In the genomic region with DNA sequence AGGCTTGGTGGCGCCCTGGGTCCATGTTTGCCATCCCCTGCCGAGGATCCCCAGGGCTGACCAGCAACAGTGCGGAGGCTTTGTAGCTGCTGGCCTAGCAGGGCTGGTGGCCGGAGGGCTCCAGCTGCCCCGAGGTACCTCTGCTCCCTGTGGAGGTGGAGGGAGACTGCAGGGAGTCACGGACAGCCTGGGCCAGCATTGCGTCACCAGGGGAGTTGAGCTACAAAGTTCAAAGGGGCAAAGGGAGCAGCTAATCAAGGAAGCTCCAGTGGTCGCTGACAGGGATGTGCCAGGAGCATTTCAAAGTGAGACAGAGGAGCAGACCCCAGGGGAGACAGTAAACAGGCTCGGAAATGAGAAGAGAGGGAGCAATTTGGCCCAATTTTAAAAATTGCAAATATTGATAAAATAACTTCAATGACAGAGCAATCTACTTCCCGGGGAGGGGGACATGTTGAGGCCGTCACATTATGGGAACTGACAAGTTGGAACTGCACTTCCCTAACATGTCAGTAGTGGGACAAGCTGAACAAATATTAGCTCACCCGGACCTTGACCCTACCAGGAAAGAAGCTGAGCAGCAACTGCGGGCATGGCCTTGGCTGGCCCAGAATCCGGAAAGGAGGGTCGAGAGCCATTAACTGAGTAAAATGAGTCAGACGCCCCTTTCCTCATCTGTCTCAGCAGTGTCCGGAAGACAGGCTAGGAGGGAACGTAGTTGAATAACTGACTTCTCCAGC, we compare ENCODE assay signal across 14 cellular contexts. TPM values are rescaled to one million over a fixed set of nuclear protein-coding genes. Genes with fewer than 3 reads are reported as not detected.
A peak's percentile ranks its signal among the peaks of the same experiment; 100 is the strongest.
DNase-seq lines count a peak whose midpoint lies in the region; ATAC-seq and TF ChIP-seq lines count a peak whose summit lies in the region.
"Had no signal": no experiment of that assay in that cellular context is flagged by ENCODE, and none has a peak within 500 bp of the region (broad histone marks: within the 10 kb centered on the region; RNA-seq: fewer than 3 reads in every experiment).

No MANE protein-coding gene starts in this region.

- DNase-seq in Calu3, result peak; percentile 63
- peak in 2 of 3 donors; percentile 85 to 86 for DNase-seq in Peyer's patch
- DNase-seq in neural crest cell (ENCODE audit: low read depth, low spot score), result no peak
- DNase-seq in occipital lobe (lab: John Stamatoyannopoulos, UW), result no peak
- no peak for DNase-seq in activated CD8-positive, alpha-beta memory T cell treated with anti-CD3 and anti-CD28 coated beads for 24 hours
- DNase-seq in activated CD4-positive, CD25-positive, alpha-beta regulatory T cell (lab: John Stamatoyannopoulos, UW), result no peak
- DNase-seq: activated gamma-delta T cell treated with Interleukin-2 at 50 U/mL for 16 hours, dorsolateral prefrontal cortex, NCI-H1436 had no signal

- TF ChIP-seq CTCF in Calu3 (IDR thresholded peaks at IDR 0.05; ENCODE audit: unreplicated experiment) (no peak), Peyer's patch (IDR thresholded peaks at IDR 0.05) (peak in 3 of 6 experiments; percentile 30 to 45 (median 37)), neural crest cell (conservative IDR thresholded peaks at IDR 0.05) (peak; percentile 20)

- H3K9me3 Mint-ChIP-seq in Calu3 (ENCODE audit: low read depth, unreplicated experiment) (peaks cover 4% of the 10 kb centered on the region), neural crest cell (peaks cover 4% of the 10 kb centered on the region)

- H3K27ac ChIP-seq in Peyer's patch, result peak overlapping the region in 3 of 4 donors; percentile 42 to 86 (median 82)

- H3K4me3 Mint-ChIP-seq in Calu3 (ENCODE audit: low read depth, unreplicated experiment) (peak overlapping the region; percentile 49), neural crest cell (no peak overlapping the region)
- H3K4me3 Mint-ChIP-seq: B cell had no signal

- ATAC-seq in esophagus mucosa (peak; percentile 49), GM19324 (IDR thresholded peaks at IDR 0.05; ENCODE audit: low FRiP score, unreplicated experiment) (no peak)

- no TSS peak for BruUV-seq in Calu3 (replicated peaks; lab: Mats Ljungman, UMichigan)

- H3K27ac Mint-ChIP-seq in Calu3 (ENCODE audit: unreplicated experiment) (peak overlapping the region; percentile 92), neural crest cell (ENCODE audit: unreplicated experiment) (no peak overlapping the region)
- H3K27ac Mint-ChIP-seq: B cell had no signal

- H3K4me3 ChIP-seq in Peyer's patch, result peak overlapping the region in 1 of 4 donors; percentile 9
- H3K4me3 ChIP-seq: dorsolateral prefrontal cortex, HAP-1 had no signal

- no peaks in the 10 kb centered on the region for H3K27me3 ChIP-seq in Peyer's patch
- H3K27me3 ChIP-seq: dorsolateral prefrontal cortex had no signal

- H3K36me3 Mint-ChIP-seq in Calu3 (ENCODE audit: insufficient read depth, unreplicated experiment) (peaks cover 14% of the 10 kb centered on the region), neural crest cell (ENCODE audit: low read depth) (no peaks in the 10 kb centered on the region)

- H3K36me3 ChIP-seq in Peyer's patch, result no peaks in the 10 kb centered on the region
- H3K36me3 ChIP-seq: HAP-1 had no signal

- H3K27me3 Mint-ChIP-seq in Calu3 (ENCODE audit: unreplicated experiment) (no peaks in the 10 kb centered on the region), neural crest cell (ENCODE audit: low read depth) (no peaks in the 10 kb centered on the region)

- no peaks in the 10 kb centered on the region for H3K9me3 ChIP-seq in Peyer's patch
- H3K9me3 ChIP-seq: HAP-1 had no signal

- H3K4me1 Mint-ChIP-seq in Calu3 (ENCODE audit: low read depth, unreplicated experiment) (peaks cover 38% of the 10 kb centered on the region), neural crest cell (peaks cover 13% of the 10 kb centered on the region)

- CTCF ChIA-PET in Calu3 (lab: Charles Lee), result interaction anchor here (0.6 to 1.8 kb wide), 3 partner anchors 11 to 144 kb away, joined by 3 to 11 read pairs (median 5); a partner anchor contains a TSS

- intact Hi-C loops in Calu3 (cut with micrococcal nuclease; ENCODE audit: unreplicated experiment), result loop anchor here (2.0 kb wide), 1 partner anchor 20 kb away; no protein-coding TSS in a partner anchor

- peaks cover 0 to 37% (median 8%) of the 10 kb centered on the region in 4 donors for H3K4me1 ChIP-seq in Peyer's patch
- H3K4me1 ChIP-seq: HAP-1 had no signal

- TF ChIP-seq POLR2A in Peyer's patch (IDR thresholded peaks at IDR 0.05), result peak; percentile 11 to 42

RNA-seq across cellular contexts. Expression of a gene that starts 39.4 kb away (rescaled TPM):
- total RNA-seq in Calu3 (2022), result 0.35 TPM in 1 of 2 replicates, not detected in the other
- total RNA-seq in Peyer's patch, result not detected
- total RNA-seq in esophagus mucosa, result 0.16 TPM
- total RNA-seq in neural crest cell, result not detected in 2 replicates
- not detected for total RNA-seq in occipital lobe
- total RNA-seq: B cell, RPMI7951 had no signal

Comparison
In these comparisons a context has a peak if more than half of its experiments do, and no peak if none do; other contexts are left out.
1. DNase-seq: peak in Calu3 (single experiment) and Peyer's patch (2 of 3); none in neural crest cell (single experiment), occipital lobe (single experiment), activated CD8-positive, alpha-beta memory T cell treated with anti-CD3 and anti-CD28 coated beads for 24 hours (single experiment) and activated CD4-positive, CD25-positive, alpha-beta regulatory T cell (0 of 4).